ENCODE assay signal across 14 cellular contexts in the genomic region with DNA sequence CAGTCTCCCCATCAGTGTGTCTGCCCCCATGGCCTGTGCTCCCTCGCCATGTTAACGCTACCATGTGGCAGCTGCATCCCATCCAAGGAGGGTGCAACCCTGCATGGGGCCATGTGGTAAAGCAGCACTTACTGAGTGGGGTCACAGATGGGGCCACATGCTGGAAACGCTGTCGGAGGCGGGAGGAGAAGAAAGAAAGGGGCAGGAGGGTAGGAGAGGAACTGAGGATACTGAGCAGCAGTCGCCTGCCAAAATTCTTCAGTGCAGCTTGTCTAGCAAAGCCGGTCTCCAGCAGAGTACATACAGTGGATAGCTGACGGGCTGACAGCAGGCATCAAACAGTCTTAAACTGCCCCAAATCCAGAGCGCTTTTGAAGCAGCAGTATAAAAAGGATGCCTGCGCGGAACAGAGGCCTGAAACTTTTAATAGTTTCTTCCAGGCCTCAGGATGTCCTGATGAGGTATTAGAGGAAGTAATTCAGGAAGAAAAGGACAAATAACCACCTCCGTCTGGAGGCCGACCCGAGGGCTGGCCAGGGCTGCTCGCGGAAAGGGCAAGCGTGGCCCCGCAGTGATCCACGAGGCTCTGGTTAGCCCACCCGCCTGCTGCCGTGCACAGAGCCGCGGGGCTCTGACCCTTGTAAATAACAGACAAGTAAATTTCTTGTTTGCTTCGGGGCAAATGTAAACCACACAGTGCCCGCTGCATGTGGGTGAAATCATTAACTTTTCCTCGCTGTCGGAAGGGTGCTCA.
DNase-seq lines count a peak whose midpoint lies in the region; ATAC-seq, FAIRE-seq and TF ChIP-seq lines count a peak whose summit lies in the region.
"Had no signal": no experiment of that assay in that cellular context is flagged by ENCODE, and none has a peak within 500 bp of the region (broad histone marks: within the 10 kb centered on the region; RNA-seq: fewer than 3 reads in every experiment).

No MANE protein-coding gene starts in this region.

- no peak overlapping the region for H3K4me3 Mint-ChIP-seq in activated naive CD8-positive, alpha-beta T cell treated with anti-CD3 and anti-CD28 coated beads, Interleukin-2, amount 10 ng/mL, durations not matched to agents 7 days and 5 days
- no peak overlapping the region for H3K4me3 Mint-ChIP-seq in activated naive CD8-positive, alpha-beta T cell treated with anti-CD3 and anti-CD28 coated beads for 36 hours
- H3K4me3 Mint-ChIP-seq in activated CD8-positive, alpha-beta T cell treated with anti-CD3 and anti-CD28 coated beads for 36 hours, result no peak overlapping the region
- no peak overlapping the region for H3K4me3 Mint-ChIP-seq in memory B cell
- H3K4me3 Mint-ChIP-seq: activated T-cell treated with anti-CD3 and anti-CD28 coated beads, Interleukin-2, amount 50 U/mL, for 4 hours had no signal

- DNase-seq in activated naive CD8-positive, alpha-beta T cell treated with anti-CD3 and anti-CD28 coated beads, Interleukin-2, amount 10 ng/mL, durations not matched to agents 7 days and 5 days, result no peak
- no peak for DNase-seq in activated naive CD8-positive, alpha-beta T cell treated with anti-CD3 and anti-CD28 coated beads for 36 hours
- no peak for DNase-seq in activated CD8-positive, alpha-beta T cell treated with anti-CD3 and anti-CD28 coated beads for 36 hours
- no peak for DNase-seq in memory B cell (ENCODE audit: low spot score in 2 of 2)
- no peak for DNase-seq in urothelium cell line (ENCODE audit: low spot score)
- no peak for DNase-seq in NCI-H510A treated with DMSO at 0.1 percent for 48 hours (lab: John Stamatoyannopoulos, UW)
- no peak for DNase-seq in stimulated activated CD8-positive, alpha-beta memory T cell treated with anti-CD3 and anti-CD28 coated beads, Interleukin-4, amount 100 ng/mL, for 48 hours
- no peak for DNase-seq in iPS-NIHi11 (ENCODE audit: low spot score)
- DNase-seq: activated T-cell treated with anti-CD3 and anti-CD28 coated beads, Interleukin-2, amount 50 U/mL, for 4 hours; DMS 273 treated with DMSO at 0.1 percent for 48 hours; NCI-H526 treated with DMSO at 0.1 percent for 48 hours; retina had no signal

- H3K4me1 Mint-ChIP-seq in activated naive CD8-positive, alpha-beta T cell treated with anti-CD3 and anti-CD28 coated beads, Interleukin-2, amount 10 ng/mL, durations not matched to agents 7 days and 5 days, result peaks cover 42% of the 10 kb centered on the region
- peaks cover 40% of the 10 kb centered on the region for H3K4me1 Mint-ChIP-seq in activated naive CD8-positive, alpha-beta T cell treated with anti-CD3 and anti-CD28 coated beads for 36 hours
- peaks cover 44% of the 10 kb centered on the region for H3K4me1 Mint-ChIP-seq in activated CD8-positive, alpha-beta T cell treated with anti-CD3 and anti-CD28 coated beads for 36 hours (ENCODE audit: low read depth)
- peaks cover 26% of the 10 kb centered on the region for H3K4me1 Mint-ChIP-seq in memory B cell

- POLR2A ChIA-PET in activated naive CD8-positive, alpha-beta T cell treated with anti-CD3 and anti-CD28 coated beads, Interleukin-2, amount 10 ng/mL, durations not matched to agents 7 days and 5 days (lab: Charles Lee), result interaction anchor here (0.9 kb wide), 1 partner anchor 9 kb away, joined by 4 read pairs; no protein-coding TSS in a partner anchor
- POLR2A ChIA-PET in activated CD8-positive, alpha-beta T cell treated with anti-CD3 and anti-CD28 coated beads for 36 hours (lab: Charles Lee), result no interaction called here

- no peak for ATAC-seq in activated naive CD8-positive, alpha-beta T cell treated with anti-CD3 and anti-CD28 coated beads, Interleukin-2, amount 10 ng/mL, durations not matched to agents 7 days and 5 days (ENCODE audit: low read depth)
- no peak for ATAC-seq in activated CD8-positive, alpha-beta T cell treated with anti-CD3 and anti-CD28 coated beads for 36 hours
- no peak for ATAC-seq in memory B cell (ENCODE audit: low read depth)
- ATAC-seq: activated CD4-positive, CD25-positive, alpha-beta regulatory T cell treated with anti-CD3 and anti-CD28 coated beads, Interleukin-2, amount 50 U/mL, for 24 hours; activated T-cell treated with anti-CD3 and anti-CD28 coated beads, Interleukin-2, amount 50 U/mL, for 4 hours; left lobe of liver had no signal

- peak overlapping the region; percentile 32 for H3K27ac Mint-ChIP-seq in activated naive CD8-positive, alpha-beta T cell treated with anti-CD3 and anti-CD28 coated beads, Interleukin-2, amount 10 ng/mL, durations not matched to agents 7 days and 5 days
- H3K27ac Mint-ChIP-seq in activated naive CD8-positive, alpha-beta T cell treated with anti-CD3 and anti-CD28 coated beads for 36 hours, result no peak overlapping the region
- peak overlapping the region; percentile 41 for H3K27ac Mint-ChIP-seq in activated CD8-positive, alpha-beta T cell treated with anti-CD3 and anti-CD28 coated beads for 36 hours
- peak overlapping the region; percentile 76 for H3K27ac Mint-ChIP-seq in memory B cell

- no peaks in the 10 kb centered on the region for H3K27me3 Mint-ChIP-seq in activated naive CD8-positive, alpha-beta T cell treated with anti-CD3 and anti-CD28 coated beads, Interleukin-2, amount 10 ng/mL, durations not matched to agents 7 days and 5 days
- H3K27me3 Mint-ChIP-seq in activated naive CD8-positive, alpha-beta T cell treated with anti-CD3 and anti-CD28 coated beads for 36 hours, result no peaks in the 10 kb centered on the region
- H3K27me3 Mint-ChIP-seq in activated CD8-positive, alpha-beta T cell treated with anti-CD3 and anti-CD28 coated beads for 36 hours, result no peaks in the 10 kb centered on the region
- H3K27me3 Mint-ChIP-seq in memory B cell, result no peaks in the 10 kb centered on the region

- no peak for TF ChIP-seq CTCF in activated CD8-positive, alpha-beta T cell treated with anti-CD3 and anti-CD28 coated beads for 36 hours (IDR thresholded peaks at IDR 0.05)

- intact Hi-C loops in activated CD8-positive, alpha-beta T cell treated with anti-CD3 and anti-CD28 coated beads for 36 hours (cut with micrococcal nuclease), result no loop called here

- FAIRE-seq in urothelium cell line (lab: Jason Lieb, UNC), result peak; percentile 55

- peaks cover 29% of the 10 kb centered on the region for H3K36me3 Mint-ChIP-seq in activated naive CD8-positive, alpha-beta T cell treated with anti-CD3 and anti-CD28 coated beads, Interleukin-2, amount 10 ng/mL, durations not matched to agents 7 days and 5 days
- peaks cover 34% of the 10 kb centered on the region for H3K36me3 Mint-ChIP-seq in activated naive CD8-positive, alpha-beta T cell treated with anti-CD3 and anti-CD28 coated beads for 36 hours
- peaks cover 15% of the 10 kb centered on the region for H3K36me3 Mint-ChIP-seq in activated CD8-positive, alpha-beta T cell treated with anti-CD3 and anti-CD28 coated beads for 36 hours (ENCODE audit: low read depth)
- H3K36me3 Mint-ChIP-seq in memory B cell, result peaks cover 13% of the 10 kb centered on the region

- CTCF ChIA-PET in activated CD8-positive, alpha-beta T cell treated with anti-CD3 and anti-CD28 coated beads for 36 hours (lab: Charles Lee), result interaction anchor here (1.3 to 1.7 kb wide), 2 partner anchors 76 to 353 kb away, joined by 4 to 6 read pairs; no protein-coding TSS in a partner anchor

- peaks cover 4% of the 10 kb centered on the region for H3K9me3 Mint-ChIP-seq in activated naive CD8-positive, alpha-beta T cell treated with anti-CD3 and anti-CD28 coated beads, Interleukin-2, amount 10 ng/mL, durations not matched to agents 7 days and 5 days
- H3K9me3 Mint-ChIP-seq in activated naive CD8-positive, alpha-beta T cell treated with anti-CD3 and anti-CD28 coated beads for 36 hours, result peaks cover 3% of the 10 kb centered on the region
- H3K9me3 Mint-ChIP-seq in activated CD8-positive, alpha-beta T cell treated with anti-CD3 and anti-CD28 coated beads for 36 hours, result peaks cover 6% of the 10 kb centered on the region
- peaks cover 2% of the 10 kb centered on the region for H3K9me3 Mint-ChIP-seq in memory B cell
- H3K9me3 Mint-ChIP-seq: activated T-cell treated with anti-CD3 and anti-CD28 coated beads, Interleukin-2, amount 50 U/mL, for 4 hours had no signal
